In genomic region chr16:82178352-82178751, GRCh38 we compare ENCODE assay signal across 22 cellular contexts.
"Had no signal": no experiment of that assay in that cellular context is flagged by ENCODE, and none has a peak within 500 bp of the region (broad histone marks: within the 10 kb centered on the region; RNA-seq: fewer than 3 reads in every experiment).

No MANE protein-coding gene starts in this region.

- H3K4me3 ChIP-seq: SJSA1, SK-N-MC had no signal

- H3K36me3 ChIP-seq: SJSA1 had no signal

- H3K4me1 ChIP-seq: SJSA1 had no signal

- H3K9me3 ChIP-seq: SJSA1 had no signal

- ATAC-seq: HepG2 had no signal

- DNase-seq: IMR-90, Karpas-422, KG1, MM.1S, NCI-H1092 treated with DMSO at 0.1 percent for 48 hours, NCI-H146, NCI-H1694 treated with DMSO at 0.1 percent for 48 hours, NCI-H1930, NCI-H2081, NCI-H2107, NCI-H2171, NCI-H226, NCI-H446, NCI-H510A, NCI-H524 treated with DMSO at 0.1 percent for 48 hours, Right ventricle myocardium superior, RPMI8226, SIG-M5 had no signal

- H3K27ac ChIP-seq: SJSA1, SK-N-MC had no signal

- FAIRE-seq: HepG2, RCC 7860 had no signal
